In the genomic region with DNA sequence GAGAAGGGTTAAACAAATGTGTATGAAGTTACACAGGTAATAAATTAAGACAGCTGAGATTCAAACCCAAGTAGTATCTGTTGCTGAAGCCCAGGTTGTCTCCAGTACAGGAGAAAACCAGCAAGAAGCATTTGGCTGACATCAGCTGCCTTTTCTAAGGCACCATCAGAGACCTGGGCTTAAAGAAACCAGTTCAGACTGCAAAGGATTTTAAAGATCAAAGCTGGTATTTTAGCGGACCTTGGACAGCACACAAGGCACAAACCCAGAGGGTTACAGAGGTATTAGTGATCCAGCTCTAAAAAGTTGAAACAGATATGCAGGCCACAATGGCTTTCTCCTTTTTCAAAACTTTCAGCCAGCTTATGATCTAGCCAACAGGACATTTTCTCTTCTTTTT, we compare ENCODE assay signal across 2 cellular contexts.
TF ChIP-seq lines count a peak whose summit lies in the region.

No MANE protein-coding gene starts in this region.

TF ChIP-seq in SK-N-SH, 30 proteins besides CTCF, POLR2A, EP300 and RAD21 (continued from another document):
- TF ChIP-seq, protein P1, sequence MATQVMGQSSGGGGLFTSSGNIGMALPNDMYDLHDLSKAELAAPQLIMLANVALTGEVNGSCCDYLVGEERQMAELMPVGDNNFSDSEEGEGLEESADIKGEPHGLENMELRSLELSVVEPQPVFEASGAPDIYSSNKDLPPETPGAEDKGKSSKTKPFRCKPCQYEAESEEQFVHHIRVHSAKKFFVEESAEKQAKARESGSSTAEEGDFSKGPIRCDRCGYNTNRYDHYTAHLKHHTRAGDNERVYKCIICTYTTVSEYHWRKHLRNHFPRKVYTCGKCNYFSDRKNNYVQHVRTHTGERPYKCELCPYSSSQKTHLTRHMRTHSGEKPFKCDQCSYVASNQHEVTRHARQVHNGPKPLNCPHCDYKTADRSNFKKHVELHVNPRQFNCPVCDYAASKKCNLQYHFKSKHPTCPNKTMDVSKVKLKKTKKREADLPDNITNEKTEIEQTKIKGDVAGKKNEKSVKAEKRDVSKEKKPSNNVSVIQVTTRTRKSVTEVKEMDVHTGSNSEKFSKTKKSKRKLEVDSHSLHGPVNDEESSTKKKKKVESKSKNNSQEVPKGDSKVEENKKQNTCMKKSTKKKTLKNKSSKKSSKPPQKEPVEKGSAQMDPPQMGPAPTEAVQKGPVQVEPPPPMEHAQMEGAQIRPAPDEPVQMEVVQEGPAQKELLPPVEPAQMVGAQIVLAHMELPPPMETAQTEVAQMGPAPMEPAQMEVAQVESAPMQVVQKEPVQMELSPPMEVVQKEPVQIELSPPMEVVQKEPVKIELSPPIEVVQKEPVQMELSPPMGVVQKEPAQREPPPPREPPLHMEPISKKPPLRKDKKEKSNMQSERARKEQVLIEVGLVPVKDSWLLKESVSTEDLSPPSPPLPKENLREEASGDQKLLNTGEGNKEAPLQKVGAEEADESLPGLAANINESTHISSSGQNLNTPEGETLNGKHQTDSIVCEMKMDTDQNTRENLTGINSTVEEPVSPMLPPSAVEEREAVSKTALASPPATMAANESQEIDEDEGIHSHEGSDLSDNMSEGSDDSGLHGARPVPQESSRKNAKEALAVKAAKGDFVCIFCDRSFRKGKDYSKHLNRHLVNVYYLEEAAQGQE (IDR thresholded peaks at IDR 0.05; ENCODE audit: low read depth, low read length): peak; percentile 53; the same call in 1 of the 2 replicates
- no peak for TF ChIP-seq RXRA (IDR thresholded peaks at IDR 0.05; ENCODE audit: borderline replicate concordance, low read depth)
TF ChIP-seq in SK-N-SH: peak in this region for 1.

TF ChIP-seq in SK-N-SH treated with all-trans-retinoic acid at 6 μM for 48 hours, 23 proteins besides CTCF, POLR2A, EP300 and RAD21 (continued from another document):
- TF ChIP-seq, protein P2, sequence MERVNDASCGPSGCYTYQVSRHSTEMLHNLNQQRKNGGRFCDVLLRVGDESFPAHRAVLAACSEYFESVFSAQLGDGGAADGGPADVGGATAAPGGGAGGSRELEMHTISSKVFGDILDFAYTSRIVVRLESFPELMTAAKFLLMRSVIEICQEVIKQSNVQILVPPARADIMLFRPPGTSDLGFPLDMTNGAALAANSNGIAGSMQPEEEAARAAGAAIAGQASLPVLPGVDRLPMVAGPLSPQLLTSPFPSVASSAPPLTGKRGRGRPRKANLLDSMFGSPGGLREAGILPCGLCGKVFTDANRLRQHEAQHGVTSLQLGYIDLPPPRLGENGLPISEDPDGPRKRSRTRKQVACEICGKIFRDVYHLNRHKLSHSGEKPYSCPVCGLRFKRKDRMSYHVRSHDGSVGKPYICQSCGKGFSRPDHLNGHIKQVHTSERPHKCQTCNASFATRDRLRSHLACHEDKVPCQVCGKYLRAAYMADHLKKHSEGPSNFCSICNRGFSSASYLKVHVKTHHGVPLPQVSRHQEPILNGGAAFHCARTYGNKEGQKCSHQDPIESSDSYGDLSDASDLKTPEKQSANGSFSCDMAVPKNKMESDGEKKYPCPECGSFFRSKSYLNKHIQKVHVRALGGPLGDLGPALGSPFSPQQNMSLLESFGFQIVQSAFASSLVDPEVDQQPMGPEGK (CRISPR knock-in tag; IDR thresholded peaks at IDR 0.05; ENCODE audit: borderline replicate concordance): no peak
- no peak for TF ChIP-seq ARNTL (CRISPR knock-in tag; IDR thresholded peaks at IDR 0.05; ENCODE audit: borderline replicate concordance, low read depth)
- no peak for TF ChIP-seq ZFP3 (CRISPR knock-in tag; IDR thresholded peaks at IDR 0.05)
- TF ChIP-seq SNAI2 (CRISPR knock-in tag; IDR thresholded peaks at IDR 0.05): no peak
- TF ChIP-seq BACH2 (CRISPR knock-in tag; IDR thresholded peaks at IDR 0.05; ENCODE audit: borderline replicate concordance): no peak
- TF ChIP-seq, protein P3, sequence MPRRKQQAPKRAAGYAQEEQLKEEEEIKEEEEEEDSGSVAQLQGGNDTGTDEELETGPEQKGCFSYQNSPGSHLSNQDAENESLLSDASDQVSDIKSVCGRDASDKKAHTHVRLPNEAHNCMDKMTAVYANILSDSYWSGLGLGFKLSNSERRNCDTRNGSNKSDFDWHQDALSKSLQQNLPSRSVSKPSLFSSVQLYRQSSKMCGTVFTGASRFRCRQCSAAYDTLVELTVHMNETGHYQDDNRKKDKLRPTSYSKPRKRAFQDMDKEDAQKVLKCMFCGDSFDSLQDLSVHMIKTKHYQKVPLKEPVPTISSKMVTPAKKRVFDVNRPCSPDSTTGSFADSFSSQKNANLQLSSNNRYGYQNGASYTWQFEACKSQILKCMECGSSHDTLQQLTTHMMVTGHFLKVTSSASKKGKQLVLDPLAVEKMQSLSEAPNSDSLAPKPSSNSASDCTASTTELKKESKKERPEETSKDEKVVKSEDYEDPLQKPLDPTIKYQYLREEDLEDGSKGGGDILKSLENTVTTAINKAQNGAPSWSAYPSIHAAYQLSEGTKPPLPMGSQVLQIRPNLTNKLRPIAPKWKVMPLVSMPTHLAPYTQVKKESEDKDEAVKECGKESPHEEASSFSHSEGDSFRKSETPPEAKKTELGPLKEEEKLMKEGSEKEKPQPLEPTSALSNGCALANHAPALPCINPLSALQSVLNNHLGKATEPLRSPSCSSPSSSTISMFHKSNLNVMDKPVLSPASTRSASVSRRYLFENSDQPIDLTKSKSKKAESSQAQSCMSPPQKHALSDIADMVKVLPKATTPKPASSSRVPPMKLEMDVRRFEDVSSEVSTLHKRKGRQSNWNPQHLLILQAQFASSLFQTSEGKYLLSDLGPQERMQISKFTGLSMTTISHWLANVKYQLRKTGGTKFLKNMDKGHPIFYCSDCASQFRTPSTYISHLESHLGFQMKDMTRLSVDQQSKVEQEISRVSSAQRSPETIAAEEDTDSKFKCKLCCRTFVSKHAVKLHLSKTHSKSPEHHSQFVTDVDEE (CRISPR knock-in tag; IDR thresholded peaks at IDR 0.05): no peak
- TF ChIP-seq PPARA (CRISPR knock-in tag; IDR thresholded peaks at IDR 0.05; ENCODE audit: borderline replicate concordance): no peak
- TF ChIP-seq ESRRG (CRISPR knock-in tag; IDR thresholded peaks at IDR 0.05): no peak
- no peak for TF ChIP-seq ZNF565 (CRISPR knock-in tag; conservative IDR thresholded peaks at IDR 0.05; ENCODE audit: low read depth)
- TF ChIP-seq ISL1 (CRISPR knock-in tag; IDR thresholded peaks at IDR 0.05): no peak
